1 cellular context compared by ENCODE assay signal in the genomic region with DNA sequence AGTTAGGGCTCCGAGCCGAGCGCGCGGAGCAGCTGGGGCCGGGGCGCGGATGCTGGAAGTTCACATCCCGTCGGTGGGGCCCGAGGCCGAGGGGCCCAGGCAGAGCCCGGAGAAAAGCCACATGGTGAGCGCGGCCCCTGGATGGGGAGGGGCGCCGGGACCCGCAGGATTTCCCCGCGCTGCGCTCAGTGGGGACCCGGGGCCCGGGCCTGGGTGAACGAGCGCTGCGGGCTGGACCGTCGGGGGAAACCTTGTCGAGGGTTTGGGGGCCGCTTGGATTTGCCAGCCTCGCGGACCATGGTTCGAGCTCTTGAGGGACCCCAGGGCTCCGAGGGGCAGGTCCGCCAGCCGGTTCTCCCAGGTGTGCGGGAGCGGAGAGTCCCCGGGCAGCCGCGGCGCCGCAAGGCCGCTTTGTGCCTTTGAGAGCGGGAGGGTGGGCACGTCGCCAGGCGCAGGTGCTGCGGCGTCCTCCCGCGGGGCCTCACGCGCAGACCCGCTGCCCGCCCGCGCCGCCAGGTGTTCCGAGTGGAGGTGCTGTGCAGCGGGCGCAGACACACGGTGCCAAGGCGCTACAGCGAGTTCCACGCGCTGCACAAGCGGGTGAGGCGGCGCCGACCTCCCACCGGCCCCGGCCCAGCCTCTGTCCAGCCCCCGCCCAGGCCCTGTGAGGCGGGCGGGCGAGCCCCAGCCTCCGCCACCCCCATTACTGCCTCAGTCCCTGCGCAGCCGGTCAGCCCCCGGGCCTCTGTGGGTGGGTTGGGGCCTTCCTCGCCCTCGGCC.
TF ChIP-seq lines count a peak whose summit lies in the region.

Gene SNX22 (plus strand): TSS at position 5 of the 780 bp plus-strand sequence. CDS start 45 bp downstream, at position 50.

TF ChIP-seq in IMR-90, 13 proteins besides CTCF, POLR2A, EP300 and RAD21:
- TF ChIP-seq RCOR1 (IDR thresholded peaks at IDR 0.05; ENCODE audit: insufficient replicate concordance, low read length) (no peak), MAZ (IDR thresholded peaks at IDR 0.05; ENCODE audit: borderline replicate concordance, low read depth, low read length) (no peak), MXI1 (IDR thresholded peaks at IDR 0.05; ENCODE audit: borderline replicate concordance, low read depth, low read length) (no peak), BHLHE40 (IDR thresholded peaks at IDR 0.05; ENCODE audit: low read depth, low read length) (no peak), RFX5 (IDR thresholded peaks at IDR 0.05; ENCODE audit: low read depth, low read length) (no peak), ELK1 (IDR thresholded peaks at IDR 0.05; ENCODE audit: borderline replicate concordance, low read depth, low read length) (no peak), SMC3 (IDR thresholded peaks at IDR 0.05; ENCODE audit: low read depth, low read length) (no peak), CHD1 (IDR thresholded peaks at IDR 0.05; ENCODE audit: low read depth, low read length) (no peak), NFE2L2 (IDR thresholded peaks at IDR 0.05; ENCODE audit: low read depth, low read length) (no peak), FOS (IDR thresholded peaks at IDR 0.05; ENCODE audit: low read depth, low read length) (no peak), USF2 (IDR thresholded peaks at IDR 0.05; ENCODE audit: low read depth, low read length) (no peak), MAFK (IDR thresholded peaks at IDR 0.05; ENCODE audit: low read depth, low read length) (no peak), CEBPB (IDR thresholded peaks at IDR 0.05; ENCODE audit: low read depth, low read length) (no peak)
